Comparison of ENCODE assay signal across 28 cellular contexts in genomic region chr3:147237991-147238390, GRCh38.
"Had no signal": no experiment of that assay in that cellular context is flagged by ENCODE, and none has a peak within 500 bp of the region (broad histone marks: within the 10 kb centered on the region; RNA-seq: fewer than 3 reads in every experiment).

No MANE protein-coding gene starts in this region.

- H3K27me3 ChIP-seq: colonic mucosa, esophagus muscularis mucosa, esophagus squamous epithelium, foreskin keratinocyte, gastrocnemius medialis, gastroesophageal sphincter, heart left ventricle, hepatocyte had no signal

- H3K27ac ChIP-seq: colonic mucosa, coronary artery, dorsolateral prefrontal cortex, epithelial cell of prostate, esophagus muscularis mucosa, esophagus squamous epithelium, foreskin keratinocyte, gastrocnemius medialis, gastroesophageal sphincter, heart left ventricle, heart right ventricle, hepatocyte had no signal

- H3K36me3 ChIP-seq: colonic mucosa, esophagus muscularis mucosa, esophagus squamous epithelium, gastrocnemius medialis, gastroesophageal sphincter, heart left ventricle, heart right ventricle had no signal

- FAIRE-seq: endometrium, endothelial cell of umbilical vein, frontal cortex had no signal

- DNase-seq: colonic mucosa; cortex of kidney; dermis blood vessel endothelial cell; dorsolateral prefrontal cortex; effector CD4-positive, alpha-beta T cell; effector CD8-positive, alpha-beta T cell; effector memory CD4-positive, alpha-beta T cell; effector memory CD8-positive, alpha-beta T cell; endodermal cell; erythroblast; esophagus squamous epithelium; foreskin fibroblast; foreskin keratinocyte; gastrocnemius medialis; glutamatergic neuron; head of caudate nucleus; heart left ventricle; heart right ventricle; hippocampal formation had no signal

- H3K4me3 ChIP-seq: colonic mucosa, coronary artery, dorsolateral prefrontal cortex, esophagus muscularis mucosa, esophagus squamous epithelium, gastrocnemius medialis, gastroesophageal sphincter, heart left ventricle, heart right ventricle, hepatocyte had no signal

- H3K4me1 ChIP-seq: colonic mucosa, esophagus muscularis mucosa, esophagus squamous epithelium, foreskin keratinocyte, gastrocnemius medialis, gastroesophageal sphincter, heart left ventricle, heart right ventricle had no signal

- ATAC-seq: effector memory CD8-positive, alpha-beta T cell; esophagus mucosa; foreskin keratinocyte; gastrocnemius medialis; gastroesophageal sphincter; heart left ventricle; heart right ventricle had no signal

- H3K4me2 ChIP-seq: hepatocyte had no signal

- H3K9me3 ChIP-seq: colonic mucosa, esophagus muscularis mucosa, esophagus squamous epithelium, gastrocnemius medialis, gastroesophageal sphincter, heart left ventricle, heart right ventricle had no signal

- H3K79me2 ChIP-seq: hepatocyte had no signal

- H2AFZ ChIP-seq: hepatocyte had no signal
